ENCODE assay signal across 15 cellular contexts in genomic region chr12:72790273-72790672, GRCh38.
DNase-seq lines count a peak whose midpoint lies in the region; ATAC-seq and TF ChIP-seq lines count a peak whose summit lies in the region.
"Had no signal": no experiment of that assay in that cellular context is flagged by ENCODE, and none has a peak within 500 bp of the region (broad histone marks: within the 10 kb centered on the region; RNA-seq: fewer than 3 reads in every experiment).

No MANE protein-coding gene starts in this region.

- no peak overlapping the region for H3K27ac Mint-ChIP-seq in natural killer cell
- H3K27ac Mint-ChIP-seq: B cell; CD8-positive, alpha-beta memory T cell; H9 had no signal

- H3K27me3 ChIP-seq in MG63 = no peaks in the 10 kb centered on the region
- no peaks in the 10 kb centered on the region for H3K27me3 ChIP-seq in mammary epithelial cell (ENCODE audit: insufficient read depth, low read length)
- no peaks in the 10 kb centered on the region for H3K27me3 ChIP-seq in trophoblast cell (ENCODE audit: insufficient read depth, low read length)
- H3K27me3 ChIP-seq: SJSA1 had no signal

- intact Hi-C loops in mammary epithelial cell (cut with micrococcal nuclease) (no loop called here), natural killer cell (cut with micrococcal nuclease) (no loop called here)

- no peak overlapping the region for H3K4me3 Mint-ChIP-seq in natural killer cell
- H3K4me3 Mint-ChIP-seq: B cell; CD8-positive, alpha-beta memory T cell; H9 had no signal

- H4K91ac ChIP-seq in trophoblast cell (ENCODE audit: low read depth, low read length) = no peak overlapping the region

- H3K79me1 ChIP-seq in trophoblast cell (ENCODE audit: low read length) = peaks cover 3% of the 10 kb centered on the region

- no peaks in the 10 kb centered on the region for H3K36me3 ChIP-seq in MG63
- H3K36me3 ChIP-seq in mammary epithelial cell (ENCODE audit: insufficient read depth, low read length) = no peaks in the 10 kb centered on the region
- no peaks in the 10 kb centered on the region for H3K36me3 ChIP-seq in trophoblast cell (ENCODE audit: control insufficient read depth in 1 of 2, insufficient read depth in 2 of 2, low read length in 2 of 2)
- H3K36me3 ChIP-seq: SJSA1 had no signal

- dilution Hi-C loops in mammary epithelial cell (cut with HindIII; ENCODE audit: low sequenced_read_pairs) = no loop called here

- H2BK12ac ChIP-seq in trophoblast cell (ENCODE audit: low read length) = no peak overlapping the region

- H3K9me3 Mint-ChIP-seq in natural killer cell = peaks cover 14 to 19% of the 10 kb centered on the region in 2 donors

- 0% methylated on average over 1 of the region's 1 CpG for WGBS in mammary epithelial cell (ENCODE audit: low coverage, missing lambda C conversion rate)
- no CpG with 5 or more reads among the region's 1 CpG for WGBS in trophoblast cell (ENCODE audit: extremely low coverage, insufficient coverage, insufficient read length)

- no peaks in the 10 kb centered on the region for H3K27me3 Mint-ChIP-seq in natural killer cell (ENCODE audit: low read depth in 2 of 2)
- H3K27me3 Mint-ChIP-seq: B cell; CD8-positive, alpha-beta memory T cell had no signal

- H4K8ac ChIP-seq in trophoblast cell (ENCODE audit: low read depth, low read length) = no peak overlapping the region

- H3K4ac ChIP-seq in trophoblast cell (ENCODE audit: low read depth, low read length) = no peak overlapping the region

- no peak overlapping the region for H3K27ac ChIP-seq in mammary epithelial cell (ENCODE audit: insufficient read depth, low read depth, low read length)
- H3K27ac ChIP-seq in trophoblast cell (ENCODE audit: low read depth, low read length) = peak overlapping the region; percentile 61
- H3K27ac ChIP-seq: KMS-11, RWPE1, SJSA1 had no signal

- ATAC-seq in natural killer cell = no peak

- no peaks in the 10 kb centered on the region for H4K20me1 ChIP-seq in mammary epithelial cell (ENCODE audit: insufficient read depth, low read length)

- H3K79me2 ChIP-seq in mammary epithelial cell (ENCODE audit: insufficient read depth, low read length) = no peaks in the 10 kb centered on the region
- H3K79me2 ChIP-seq in trophoblast cell (ENCODE audit: control insufficient read depth, insufficient read depth, low read length, poor library complexity) = no peaks in the 10 kb centered on the region

- CTCF ChIA-PET in mammary epithelial cell (lab: Charles Lee; ENCODE audit: low non-redundant PET) = no interaction called here

- no peaks in the 10 kb centered on the region for H3K9me3 ChIP-seq in MG63
- H3K9me3 ChIP-seq in mammary epithelial cell (replicated peaks; ENCODE audit: insufficient read depth, low read length) = no peaks in the 10 kb centered on the region
- H3K9me3 ChIP-seq in trophoblast cell (ENCODE audit: insufficient read depth, low read depth, low read length) = no peaks in the 10 kb centered on the region
- H3K9me3 ChIP-seq: SJSA1 had no signal

- H4K12ac ChIP-seq in trophoblast cell (ENCODE audit: low read depth, low read length) = no peak overlapping the region

- no peak overlapping the region for H3K18ac ChIP-seq in trophoblast cell (ENCODE audit: low read length)

- H3K4me2 ChIP-seq in mammary epithelial cell (ENCODE audit: insufficient read depth, low read depth, low read length) (no peak overlapping the region), trophoblast cell (ENCODE audit: low read length) (no peak overlapping the region)
- H3K4me2 ChIP-seq: KMS-11 had no signal

- in situ Hi-C loops in mammary epithelial cell (cut with MboI; ENCODE audit: low sequenced_read_pairs in 2 of 2) = no loop called here

- H2AK5ac ChIP-seq in trophoblast cell (ENCODE audit: low read length) = no peak overlapping the region

- H3K4me1 Mint-ChIP-seq in natural killer cell = no peaks in the 10 kb centered on the region
- H3K4me1 Mint-ChIP-seq: B cell; CD8-positive, alpha-beta memory T cell; H9 had no signal

- peak; percentile 70 for DNase-seq in ELR (ENCODE audit: low read depth)
- peak; percentile 28 for DNase-seq in MG63
- peak; percentile 63 for DNase-seq in mammary epithelial cell
- DNase-seq in trophoblast cell = peak in 1 of 2 donors; percentile 5
- no peak for DNase-seq in natural killer cell
- DNase-seq in NCI-H2081 treated with DMSO at 0.1 percent for 48 hours (lab: John Stamatoyannopoulos, UW) = no peak
- no peak for DNase-seq in NCI-H748 treated with DMSO at 0.1 percent for 48 hours (lab: John Stamatoyannopoulos, UW)
- DNase-seq: CD8-positive, alpha-beta memory T cell; H9; NCI-H1930; NCI-H510A treated with DMSO at 0.1 percent for 48 hours had no signal

- H2AFZ ChIP-seq in mammary epithelial cell (ENCODE audit: low read depth, low read length) (no peak overlapping the region), trophoblast cell (ENCODE audit: insufficient read depth, low read length, poor library complexity) (no peak overlapping the region)

- H3K4me1 ChIP-seq in mammary epithelial cell (ENCODE audit: insufficient read depth, low read length) = no peaks in the 10 kb centered on the region
- peaks cover 3 to 5% of the 10 kb centered on the region in 2 experiments for H3K4me1 ChIP-seq in trophoblast cell (ENCODE audit: control insufficient read depth in 1 of 2, insufficient read depth in 2 of 2, low read length in 2 of 2)
- H3K4me1 ChIP-seq: SJSA1 had no signal

- no peak overlapping the region for H3K23ac ChIP-seq in trophoblast cell (ENCODE audit: low read length)

- no peak overlapping the region for H2BK5ac ChIP-seq in trophoblast cell (ENCODE audit: low read depth, low read length, poor library complexity)

- H3K9ac ChIP-seq in mammary epithelial cell (ENCODE audit: insufficient read depth, low read length) (no peak overlapping the region), trophoblast cell (ENCODE audit: low read length) (no peak overlapping the region)
- H3K9ac ChIP-seq: KMS-11 had no signal

- no peak overlapping the region for H3K4me3 ChIP-seq in MG63
- H3K4me3 ChIP-seq in mammary epithelial cell (replicated peaks in 1 of 3; ENCODE audit: insufficient read depth in 1 of 3, low read depth in 2 of 3, low read length in 3 of 3) = no peak overlapping the region
- H3K4me3 ChIP-seq in trophoblast cell (ENCODE audit: low read depth, low read length) = no peak overlapping the region
- H3K4me3 ChIP-seq: SJSA1 had no signal

- peak overlapping the region; percentile 77 for H2BK120ac ChIP-seq in trophoblast cell (ENCODE audit: insufficient read depth, low read length, poor library complexity)

- TF ChIP-seq CTCF in mammary epithelial cell (conservative IDR thresholded peaks at IDR 0.05 in 1 of 2, IDR thresholded peaks at IDR 0.05 in 1 of 2; ENCODE audit: extremely low read depth in 1 of 2, insufficient read depth in 1 of 2, low read depth in 1 of 2, low read length in 2 of 2) = no peak
- TF ChIP-seq CTCF in natural killer cell (IDR thresholded peaks at IDR 0.05) = no peak

- no peak overlapping the region for H3K14ac ChIP-seq in trophoblast cell (ENCODE audit: low read length)

- no TSS peak for BruUV-seq in mammary epithelial cell (replicated peaks; lab: Mats Ljungman, UMichigan)

- no peaks in the 10 kb centered on the region for H3K36me3 Mint-ChIP-seq in natural killer cell
- H3K36me3 Mint-ChIP-seq: CD8-positive, alpha-beta memory T cell had no signal

Comparison
In these comparisons a context has a peak if more than half of its experiments do, and no peak if none do; other contexts are left out.
1. DNase-seq: peak in ELR (single experiment), MG63 (single experiment) and mammary epithelial cell (single experiment); none in natural killer cell (single experiment), NCI-H2081 treated with DMSO at 0.1 percent for 48 hours (single experiment) and NCI-H748 treated with DMSO at 0.1 percent for 48 hours (single experiment).